28 cellular contexts compared by ENCODE assay signal in the genomic region with DNA sequence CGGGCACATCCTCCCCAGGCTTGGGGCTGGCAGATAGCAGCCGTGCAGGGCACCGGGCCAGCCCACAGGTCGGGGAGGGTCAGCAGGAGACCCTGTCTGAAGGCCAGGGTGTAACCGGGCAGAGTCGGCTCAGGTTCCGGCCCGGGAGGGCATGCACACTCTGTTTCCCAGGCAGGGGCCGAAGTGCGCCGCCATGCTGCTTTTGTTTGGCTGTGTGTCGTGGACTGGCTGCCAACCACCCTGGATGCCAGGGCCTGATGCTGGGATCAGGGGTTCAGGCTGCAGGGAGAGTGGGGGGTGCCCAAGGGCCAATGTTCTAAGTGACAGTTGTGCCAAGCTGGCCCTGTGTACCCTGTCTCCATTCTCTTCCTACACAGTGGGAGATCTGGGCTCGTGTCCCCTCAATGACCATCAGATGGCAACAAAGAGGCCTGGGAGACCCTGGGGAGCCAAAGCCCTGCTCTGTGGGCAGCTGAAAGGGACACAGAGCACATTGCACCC.
DNase-seq lines count a peak whose midpoint lies in the region; ATAC-seq and TF ChIP-seq lines count a peak whose summit lies in the region.
"Had no signal": no experiment of that assay in that cellular context is flagged by ENCODE, and none has a peak within 500 bp of the region (broad histone marks: within the 10 kb centered on the region; RNA-seq: fewer than 3 reads in every experiment).

No MANE protein-coding gene starts in this region.

- POLR2A ChIA-PET in GM10248 (lab: Yijun Ruan, JAX) = no interaction called here

- H3K27ac ChIP-seq in BLaER1 = no peak overlapping the region
- H3K27ac ChIP-seq: breast epithelium, gastroesophageal sphincter, GM23248, neural progenitor cell, vagina had no signal

- intact Hi-C loops in posterior vena cava (cut with DNase I) = loop anchor here in 1 of 2 donors (10.0 kb wide), 1 partner anchor 658 kb away; no protein-coding TSS in a partner anchor
- intact Hi-C loops in activated T-helper 2 cell treated with anti-CD3 and anti-CD28 coated beads, Interferon-gamma antibody, Interleukin-2, Interleukin-4, amounts not matched to agents 10 μg/mL and 5 μg/mL and 100 μg/mL, durations not matched to agents 14 hours and 24 hours and 36 hours (cut with micrococcal nuclease) = no loop called here

- no peaks in the 10 kb centered on the region for H3K27me3 ChIP-seq in BLaER1
- H3K27me3 ChIP-seq: neural progenitor cell, vagina had no signal

- H3K36me3 Mint-ChIP-seq in chondrocyte (ENCODE audit: low read depth) = no peaks in the 10 kb centered on the region
- H3K36me3 Mint-ChIP-seq in activated T-helper 2 cell treated with anti-CD3 and anti-CD28 coated beads, Interferon-gamma antibody, Interleukin-2, Interleukin-4, amounts not matched to agents 10 μg/mL and 5 μg/mL and 100 μg/mL, durations not matched to agents 14 hours and 24 hours and 36 hours (ENCODE audit: low read depth) = no peaks in the 10 kb centered on the region
- H3K36me3 Mint-ChIP-seq: activated CD8-positive, alpha-beta memory T cell treated with anti-CD3 and anti-CD28 coated beads, Interleukin-2, amount 10 ng/mL, durations not matched to agents 7 days and 5 days; activated naive CD8-positive, alpha-beta T cell treated with anti-CD3 and anti-CD28 coated beads for 36 hours; CD4-positive, alpha-beta memory T cell; neural progenitor cell; stimulated activated memory B cell treated with anti-CD40 and anti-IgM and Interleukin-4, amounts not matched to agents 10 μg/mL and 1 μg/mL and 100 μg/mL, for 72 hours; WTC11 had no signal

- H3K9me3 Mint-ChIP-seq in chondrocyte (ENCODE audit: low read depth) = no peaks in the 10 kb centered on the region
- no peaks in the 10 kb centered on the region for H3K9me3 Mint-ChIP-seq in activated T-helper 2 cell treated with anti-CD3 and anti-CD28 coated beads, Interferon-gamma antibody, Interleukin-2, Interleukin-4, amounts not matched to agents 10 μg/mL and 5 μg/mL and 100 μg/mL, durations not matched to agents 14 hours and 24 hours and 36 hours
- H3K9me3 Mint-ChIP-seq: activated CD4-positive, alpha-beta T cell treated with anti-CD3 and anti-CD28 coated beads, Interleukin-2, amount 10 ng/mL, durations not matched to agents 24 days and 14 days; activated naive CD8-positive, alpha-beta T cell treated with anti-CD3 and anti-CD28 coated beads for 36 hours; activated T-helper 17 cell treated with anti-CD3 and anti-CD28 coated beads, Interleukin-2, amount 50 U/mL, for 72 hours; CD4-positive, alpha-beta memory T cell; neural progenitor cell; stimulated activated memory B cell treated with anti-CD40 and anti-IgM and Interleukin-4, amounts not matched to agents 10 μg/mL and 1 μg/mL and 100 μg/mL, for 72 hours; WTC11 had no signal

- H3K4me1 ChIP-seq in BLaER1 = peaks cover 44% of the 10 kb centered on the region
- H3K4me1 ChIP-seq: breast epithelium, gastroesophageal sphincter, vagina had no signal

- H3K4me2 ChIP-seq in BLaER1 = peak overlapping the region; percentile 60

- H3K36me3 ChIP-seq in BLaER1 = no peaks in the 10 kb centered on the region
- H3K36me3 ChIP-seq: breast epithelium, gastroesophageal sphincter, neural progenitor cell, vagina had no signal

- H4K20me1 ChIP-seq in BLaER1 = peaks cover 4% of the 10 kb centered on the region; the same call in 1 of the 2 replicates

- no peak overlapping the region for H3K27ac Mint-ChIP-seq in chondrocyte (ENCODE audit: unreplicated experiment)
- no peak overlapping the region for H3K27ac Mint-ChIP-seq in activated T-helper 2 cell treated with anti-CD3 and anti-CD28 coated beads, Interferon-gamma antibody, Interleukin-2, Interleukin-4, amounts not matched to agents 10 μg/mL and 5 μg/mL and 100 μg/mL, durations not matched to agents 14 hours and 24 hours and 36 hours
- H3K27ac Mint-ChIP-seq: activated CD4-positive, alpha-beta T cell treated with anti-CD3 and anti-CD28 coated beads, Interleukin-2, amount 10 ng/mL, durations not matched to agents 24 days and 14 days; activated CD8-positive, alpha-beta memory T cell treated with anti-CD3 and anti-CD28 coated beads, Interleukin-2, amount 10 ng/mL, durations not matched to agents 7 days and 5 days; activated naive CD8-positive, alpha-beta T cell treated with anti-CD3 and anti-CD28 coated beads for 36 hours; activated T-helper 17 cell treated with anti-CD3 and anti-CD28 coated beads, Interleukin-2, amount 50 U/mL, for 72 hours; CD4-positive, alpha-beta memory T cell; HFFc6; neural progenitor cell; progenitor cell of endocrine pancreas; stimulated activated memory B cell treated with anti-CD40 and anti-IgM and Interleukin-4, amounts not matched to agents 10 μg/mL and 1 μg/mL and 100 μg/mL, for 72 hours; WTC11 had no signal

- no peak overlapping the region for H3K4me3 ChIP-seq in BLaER1
- H3K4me3 ChIP-seq: breast epithelium, gastroesophageal sphincter, GM23248, neural progenitor cell, vagina had no signal

- no peaks in the 10 kb centered on the region for H3K4me1 Mint-ChIP-seq in chondrocyte (ENCODE audit: low read depth)
- H3K4me1 Mint-ChIP-seq in activated T-helper 2 cell treated with anti-CD3 and anti-CD28 coated beads, Interferon-gamma antibody, Interleukin-2, Interleukin-4, amounts not matched to agents 10 μg/mL and 5 μg/mL and 100 μg/mL, durations not matched to agents 14 hours and 24 hours and 36 hours (ENCODE audit: low read depth) = no peaks in the 10 kb centered on the region
- H3K4me1 Mint-ChIP-seq: activated CD4-positive, alpha-beta T cell treated with anti-CD3 and anti-CD28 coated beads, Interleukin-2, amount 10 ng/mL, durations not matched to agents 24 days and 14 days; activated T-helper 17 cell treated with anti-CD3 and anti-CD28 coated beads, Interleukin-2, amount 50 U/mL, for 72 hours; stimulated activated memory B cell treated with anti-CD40 and anti-IgM and Interleukin-4, amounts not matched to agents 10 μg/mL and 1 μg/mL and 100 μg/mL, for 72 hours had no signal

- no peak for ATAC-seq in HG02973 (IDR thresholded peaks at IDR 0.05; ENCODE audit: unreplicated experiment)
- ATAC-seq: activated CD8-positive, alpha-beta memory T cell treated with anti-CD3 and anti-CD28 coated beads, Interleukin-2, amount 10 ng/mL, durations not matched to agents 7 days and 5 days; activated T-helper 17 cell treated with anti-CD3 and anti-CD28 coated beads, Interleukin-2, amount 50 U/mL, for 72 hours; gastroesophageal sphincter; stimulated activated memory B cell treated with anti-CD40 and anti-IgM and Interleukin-4, amounts not matched to agents 10 μg/mL and 1 μg/mL and 100 μg/mL, for 72 hours; WTC11 had no signal

- H3K27me3 Mint-ChIP-seq in chondrocyte (ENCODE audit: low read depth) = peaks cover 34% of the 10 kb centered on the region
- peaks cover 21% of the 10 kb centered on the region for H3K27me3 Mint-ChIP-seq in activated T-helper 2 cell treated with anti-CD3 and anti-CD28 coated beads, Interferon-gamma antibody, Interleukin-2, Interleukin-4, amounts not matched to agents 10 μg/mL and 5 μg/mL and 100 μg/mL, durations not matched to agents 14 hours and 24 hours and 36 hours (ENCODE audit: low read depth)

- TF ChIP-seq CTCF in chondrocyte (IDR thresholded peaks at IDR 0.05) (no peak), GM10248 (IDR thresholded peaks at IDR 0.05; ENCODE audit: control extremely low read depth, extremely low read depth, low read depth, missing control alignments) (no peak)

- no peak overlapping the region for H3K9ac ChIP-seq in BLaER1
- H3K9ac ChIP-seq: GM23248, neural progenitor cell had no signal

- peak; percentile 32 for DNase-seq in activated CD8-positive, alpha-beta memory T cell treated with anti-CD3 and anti-CD28 coated beads, Interleukin-2, amount 50 U/mL, for 48 hours
- no peak for DNase-seq in activated CD8-positive, alpha-beta memory T cell treated with anti-CD3 and anti-CD28 coated beads for 24 hours
- DNase-seq in chondrocyte (ENCODE audit: low spot score) = peak; percentile 52
- DNase-seq in posterior vena cava (ENCODE audit: low spot score) = peak; percentile 62
- DNase-seq in GM10248 (ENCODE audit: extremely low spot score) = no peak
- no peak for DNase-seq in activated T-helper 2 cell treated with anti-CD3 and anti-CD28 coated beads, Interferon-gamma antibody, Interleukin-2, Interleukin-4, amounts not matched to agents 10 μg/mL and 5 μg/mL and 100 μg/mL, durations not matched to agents 14 hours and 24 hours and 36 hours (ENCODE audit: low spot score)
- DNase-seq: activated CD4-positive, alpha-beta T cell treated with anti-CD3 and anti-CD28 coated beads, Interleukin-2, amount 10 ng/mL, durations not matched to agents 24 days and 14 days; activated naive CD8-positive, alpha-beta T cell treated with anti-CD3 and anti-CD28 coated beads for 36 hours; anterior cingulate cortex; CD4-positive, alpha-beta memory T cell; GM23248; HFFc6; hypothalamus; NCI-H2107; NCI-H774; stimulated activated CD4-positive, alpha-beta T cell treated with anti-CD3 and anti-CD28 coated beads, Interleukin-15, amount 100 ng/mL, for 24 hours; T1000 had no signal

- H3K9me3 ChIP-seq in BLaER1 = no peaks in the 10 kb centered on the region
- H3K9me3 ChIP-seq: breast epithelium, gastroesophageal sphincter, vagina had no signal

- CTCF ChIA-PET in GM10248 (lab: Yijun Ruan, JAX) = no interaction called here

- no peak overlapping the region for H3K4me3 Mint-ChIP-seq in chondrocyte (ENCODE audit: unreplicated experiment)
- H3K4me3 Mint-ChIP-seq in activated T-helper 2 cell treated with anti-CD3 and anti-CD28 coated beads, Interferon-gamma antibody, Interleukin-2, Interleukin-4, amounts not matched to agents 10 μg/mL and 5 μg/mL and 100 μg/mL, durations not matched to agents 14 hours and 24 hours and 36 hours (ENCODE audit: low read depth) = no peak overlapping the region
- H3K4me3 Mint-ChIP-seq: activated CD4-positive, alpha-beta T cell treated with anti-CD3 and anti-CD28 coated beads, Interleukin-2, amount 10 ng/mL, durations not matched to agents 24 days and 14 days; activated CD8-positive, alpha-beta memory T cell treated with anti-CD3 and anti-CD28 coated beads, Interleukin-2, amount 10 ng/mL, durations not matched to agents 7 days and 5 days; activated naive CD8-positive, alpha-beta T cell treated with anti-CD3 and anti-CD28 coated beads for 36 hours; activated T-helper 17 cell treated with anti-CD3 and anti-CD28 coated beads, Interleukin-2, amount 50 U/mL, for 72 hours; CD4-positive, alpha-beta memory T cell; HFFc6; neural progenitor cell; stimulated activated memory B cell treated with anti-CD40 and anti-IgM and Interleukin-4, amounts not matched to agents 10 μg/mL and 1 μg/mL and 100 μg/mL, for 72 hours; WTC11 had no signal

Comparison
In these comparisons a context has a peak if more than half of its experiments do, and no peak if none do; other contexts are left out.
1. DNase-seq: peak in activated CD8-positive, alpha-beta memory T cell treated with anti-CD3 and anti-CD28 coated beads, Interleukin-2, amount 50 U/mL, for 48 hours (single experiment), chondrocyte (single experiment) and posterior vena cava (single experiment); none in activated CD8-positive, alpha-beta memory T cell treated with anti-CD3 and anti-CD28 coated beads for 24 hours (single experiment), GM10248 (single experiment) and activated T-helper 2 cell treated with anti-CD3 and anti-CD28 coated beads, Interferon-gamma antibody, Interleukin-2, Interleukin-4, amounts not matched to agents 10 μg/mL and 5 μg/mL and 100 μg/mL, durations not matched to agents 14 hours and 24 hours and 36 hours (single experiment).